ENCODE assay signal across 1 cellular context in the genomic region with DNA sequence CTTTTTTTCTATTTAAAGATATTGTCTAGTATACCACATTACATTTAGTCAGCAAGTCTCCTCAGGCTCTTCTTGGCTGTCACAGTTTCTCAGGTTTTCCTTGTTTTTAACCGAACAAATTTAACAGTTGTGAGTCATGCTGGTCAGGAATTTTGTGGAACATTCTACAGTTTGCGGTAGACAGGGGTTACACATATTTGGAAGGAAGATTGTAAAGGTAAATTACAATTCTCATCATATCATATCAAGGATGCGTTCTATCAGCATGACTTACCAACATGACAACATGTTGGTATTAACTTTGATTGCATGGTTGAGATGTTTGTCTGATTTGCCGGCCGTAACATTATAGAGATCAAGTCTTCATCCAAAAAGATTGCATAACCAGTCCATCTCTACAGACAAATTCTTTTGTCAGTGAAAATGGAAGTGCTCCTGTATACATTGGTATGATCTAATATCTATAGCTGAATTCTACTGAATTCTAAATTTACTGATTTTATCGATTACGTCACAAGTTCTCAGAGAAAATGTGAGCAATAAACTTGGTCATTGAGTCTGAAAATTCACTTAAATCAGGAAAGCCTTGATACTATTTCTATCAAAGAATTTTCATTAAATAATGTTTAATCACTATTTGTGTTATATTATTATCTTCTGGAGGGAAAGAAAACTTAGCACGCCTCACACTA.
TF ChIP-seq lines count a peak whose summit lies in the region.

No MANE protein-coding gene starts in this region.

TF ChIP-seq in SK-N-SH treated with all-trans-retinoic acid at 6 μM for 48 hours, 23 proteins besides CTCF, POLR2A, EP300 and RAD21 (continued from another document):
- TF ChIP-seq GLIS3 (CRISPR knock-in tag; IDR thresholded peaks at IDR 0.05): no peak
